ENCODE assay signal across 34 cellular contexts in the genomic region with DNA sequence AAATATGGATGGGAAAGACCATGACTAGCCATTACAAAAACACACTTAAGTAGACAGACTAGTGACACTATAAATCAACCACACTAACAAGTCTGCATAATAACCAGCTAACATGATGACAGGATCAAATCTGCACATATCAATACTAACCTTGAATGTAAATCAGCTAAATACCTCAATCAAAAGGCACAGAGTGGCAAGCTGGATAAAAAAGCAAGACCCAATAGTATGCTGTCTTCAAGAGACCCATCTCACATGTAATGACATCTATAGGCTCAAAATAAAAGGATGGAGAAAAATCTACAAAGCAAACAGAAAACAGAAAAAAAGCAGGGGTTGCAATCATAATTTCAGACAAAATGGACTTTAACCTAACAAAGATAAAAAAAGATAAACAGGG. TPM values are rescaled to one million over a fixed set of nuclear protein-coding genes. Genes with fewer than 3 reads are reported as not detected.
A peak's percentile ranks its signal among the peaks of the same experiment; 100 is the strongest.
DNase-seq lines count a peak whose midpoint lies in the region; ATAC-seq and TF ChIP-seq lines count a peak whose summit lies in the region.
"Had no signal": no experiment of that assay in that cellular context is flagged by ENCODE, and none has a peak within 500 bp of the region (broad histone marks: within the 10 kb centered on the region; RNA-seq: fewer than 3 reads in every experiment).

No MANE protein-coding gene starts in this region.

- H3K9ac ChIP-seq in Karpas-422 (ENCODE audit: low read length) (no peak overlapping the region), neural progenitor cell (no peak overlapping the region)
- H3K9ac ChIP-seq: BLaER1; BLaER1 treated with 17β-estradiol and CSF1 and Interleukin-3, amounts not matched to agents 10 nM and 100 nM had no signal

- H3K9me3 ChIP-seq in HEK293 (ENCODE audit: control insufficient read depth, insufficient read depth, low read depth, low read length): no peaks in the 10 kb centered on the region
- H3K9me3 ChIP-seq in Karpas-422 (ENCODE audit: low read length): no peaks in the 10 kb centered on the region
- H3K9me3 ChIP-seq in RWPE2 (ENCODE audit: severe bottlenecking): no peaks in the 10 kb centered on the region
- no peaks in the 10 kb centered on the region for H3K9me3 ChIP-seq in neural progenitor cell (ENCODE audit: low read depth)
- H3K9me3 ChIP-seq: BE2C had no signal

- H4K20me1 ChIP-seq in Karpas-422 (ENCODE audit: insufficient read depth, low read depth, low read length) (no peaks in the 10 kb centered on the region), neural progenitor cell (ENCODE audit: low read depth) (no peaks in the 10 kb centered on the region)
- H4K20me1 ChIP-seq: BLaER1; BLaER1 treated with 17β-estradiol and CSF1 and Interleukin-3, amounts not matched to agents 10 nM and 100 nM had no signal

- H3K9me3 Mint-ChIP-seq in neural progenitor cell: peaks cover 35% of the 10 kb centered on the region

- peaks cover 2% of the 10 kb centered on the region for H3K36me3 Mint-ChIP-seq in neural progenitor cell

- H3K36me3 ChIP-seq in HEK293 (ENCODE audit: control insufficient read depth in 2 of 2, insufficient read depth in 1 of 2, low read length in 2 of 2): no peaks in the 10 kb centered on the region
- no peaks in the 10 kb centered on the region for H3K36me3 ChIP-seq in Karpas-422 (ENCODE audit: insufficient read depth, low read length)
- H3K36me3 ChIP-seq in RWPE2 (ENCODE audit: low read depth): no peaks in the 10 kb centered on the region
- no peaks in the 10 kb centered on the region for H3K36me3 ChIP-seq in neural progenitor cell
- H3K36me3 ChIP-seq: BE2C had no signal

- H3K4me1 Mint-ChIP-seq in neural progenitor cell: no peaks in the 10 kb centered on the region
- H3K4me1 Mint-ChIP-seq: CD14-positive monocyte; CD8-positive, alpha-beta memory T cell had no signal

- H3K27me3 Mint-ChIP-seq in neural progenitor cell (ENCODE audit: insufficient read depth, low read depth): peaks cover 9% of the 10 kb centered on the region
- H3K27me3 Mint-ChIP-seq: B cell; CD4-positive, alpha-beta memory T cell; CD4-positive, alpha-beta T cell; CD8-positive, alpha-beta memory T cell had no signal

- H3K4me1 ChIP-seq in HEK293 (ENCODE audit: control insufficient read depth, insufficient read depth, low read length) (no peaks in the 10 kb centered on the region), Karpas-422 (ENCODE audit: low read length) (peaks cover 13% of the 10 kb centered on the region), RWPE2 (ENCODE audit: insufficient read depth, poor library complexity, severe bottlenecking) (peaks cover 17% of the 10 kb centered on the region), neural progenitor cell (no peaks in the 10 kb centered on the region)

- H3K4me2 ChIP-seq in Karpas-422 (ENCODE audit: low read depth, low read length, poor library complexity, severe bottlenecking) (no peak overlapping the region), neural progenitor cell (no peak overlapping the region)
- H3K4me2 ChIP-seq: BLaER1; BLaER1 treated with 17β-estradiol and CSF1 and Interleukin-3, amounts not matched to agents 10 nM and 100 nM had no signal

- no peaks in the 10 kb centered on the region for H3F3A ChIP-seq in neural progenitor cell (ENCODE audit: low read depth)

- TF ChIP-seq CTCF in HEK293 (tag by site-specific recombination; IDR thresholded peaks at IDR 0.05): no peak
- no peak for TF ChIP-seq CTCF in RWPE2 (IDR thresholded peaks at IDR 0.05; ENCODE audit: poor library complexity, severe bottlenecking)
- no peak for TF ChIP-seq CTCF in neural progenitor cell (IDR thresholded peaks at IDR 0.05)

- CTCF ChIA-PET in HEK293 (lab: Yijun Ruan, JAX): interaction anchor here (0.7 to 1.5 kb wide), 3 partner anchors 20 to 85 kb away, joined by 3 to 6 read pairs (median 3); a partner anchor contains a TSS

- H3K4me3 ChIP-seq in HEK293 (ENCODE audit: low read depth, low read length): no peak overlapping the region
- H3K4me3 ChIP-seq in Karpas-422 (ENCODE audit: low read length): no peak overlapping the region
- H3K4me3 ChIP-seq in RWPE2 (ENCODE audit: severe bottlenecking): no peak overlapping the region
- H3K4me3 ChIP-seq in neural progenitor cell: no peak overlapping the region
- H3K4me3 ChIP-seq: A549; BLaER1; BLaER1 treated with 17β-estradiol and CSF1 and Interleukin-3, amounts not matched to agents 10 nM and 100 nM had no signal

- ATAC-seq in RWPE2 (ENCODE audit: low read depth) (no peak), HG02870 (IDR thresholded peaks at IDR 0.05; ENCODE audit: unreplicated experiment) (no peak), HG03460 (IDR thresholded peaks at IDR 0.05; ENCODE audit: unreplicated experiment) (no peak)
- ATAC-seq: A549; CD8-positive, alpha-beta T cell had no signal

- H3K27me3 ChIP-seq in Karpas-422 (ENCODE audit: low read length) (no peaks in the 10 kb centered on the region), RWPE2 (ENCODE audit: insufficient read depth, poor library complexity, severe bottlenecking) (no peaks in the 10 kb centered on the region), neural progenitor cell (no peaks in the 10 kb centered on the region)
- H3K27me3 ChIP-seq: BE2C; BLaER1; BLaER1 treated with 17β-estradiol and CSF1 and Interleukin-3, amounts not matched to agents 10 nM and 100 nM had no signal

- H3K79me2 ChIP-seq in Karpas-422 (ENCODE audit: low read length) (no peaks in the 10 kb centered on the region), neural progenitor cell (ENCODE audit: low read depth) (no peaks in the 10 kb centered on the region)

- H2AFZ ChIP-seq in Karpas-422 (ENCODE audit: low read length) (no peak overlapping the region), neural progenitor cell (replicated peaks) (no peak overlapping the region)

- no peak overlapping the region for H3K4me3 Mint-ChIP-seq in neural progenitor cell
- H3K4me3 Mint-ChIP-seq: B cell; CD14-positive monocyte; CD4-positive, alpha-beta memory T cell; CD4-positive, alpha-beta T cell; CD4-positive, CD25-positive, alpha-beta regulatory T cell; CD8-positive, alpha-beta memory T cell; CD8-positive, alpha-beta T cell had no signal

- POLR2A ChIA-PET in HEK293 (lab: Yijun Ruan, JAX): interaction anchor here (0.5 kb wide), 1 partner anchor 59 kb away, joined by 5 read pairs; no protein-coding TSS in a partner anchor

- no peak overlapping the region for H3K27ac ChIP-seq in HEK293 (ENCODE audit: extremely low read depth, low read depth, low read length)
- H3K27ac ChIP-seq in Karpas-422 (ENCODE audit: low read length): no peak overlapping the region
- H3K27ac ChIP-seq in RWPE2 (ENCODE audit: poor library complexity, severe bottlenecking): peak overlapping the region; percentile 17
- no peak overlapping the region for H3K27ac ChIP-seq in neural progenitor cell
- H3K27ac ChIP-seq: 22Rv1; BLaER1; BLaER1 treated with 17β-estradiol and CSF1 and Interleukin-3, amounts not matched to agents 10 nM and 100 nM; C4-2B had no signal

- no peak overlapping the region for H3K27ac Mint-ChIP-seq in neural progenitor cell
- H3K27ac Mint-ChIP-seq: B cell; CD14-positive monocyte; CD4-positive, alpha-beta T cell; CD8-positive, alpha-beta memory T cell; CD8-positive, alpha-beta T cell had no signal

- peak; percentile 37 for DNase-seq in Karpas-422
- DNase-seq in RWPE2 (ENCODE audit: low spot score): no peak
- DNase-seq in neural progenitor cell (ENCODE audit: low spot score): no peak
- DNase-seq: 8988T; ACHN; AML-193; BE2C; C1 segment of cervical spinal cord; Caco-2; Calu3; CD4-positive, alpha-beta memory T cell; CD4-positive, alpha-beta T cell; CD4-positive, CD25-positive, alpha-beta regulatory T cell; CD8-positive, alpha-beta memory T cell; CD8-positive, alpha-beta T cell; COR-L47; DMS 273 treated with DMSO at 0.1 percent for 48 hours; DMS153; DMS53; DMS79; DMS79 treated with DMSO at 0.1 percent for 48 hours; DND-41; EL had no signal

- H3K9me2 ChIP-seq in Karpas-422 (replicated peaks; ENCODE audit: insufficient read depth, low read length): no peaks in the 10 kb centered on the region

TF ChIP-seq in HEK293, 187 proteins besides CTCF, POLR2A, EP300 and RAD21:
- no peak for TF ChIP-seq SCRT2 (tag by site-specific recombination; IDR thresholded peaks at IDR 0.05)
- peak; percentile 53; the same call in 1 of the 2 replicates for TF ChIP-seq ZNF558 (tag by site-specific recombination; IDR thresholded peaks at IDR 0.05)
- peak; percentile 68 for TF ChIP-seq SETDB1 (IDR thresholded peaks at IDR 0.05; ENCODE audit: insufficient read length, low read length)

RNA-seq across cellular contexts. Expression of a gene that starts 16.3 kb away (rescaled TPM):
- 2.1 TPM in 1 of 2 replicates, not detected in the other for total RNA-seq in Karpas-422 (2014; rRNA removed; shearing (Covaris generic); ENCODE audit: low replicate concordance)
- 0.21 and 0.43 TPM in 2 replicates for total RNA-seq in neural progenitor cell (ENCODE audit: low replicate concordance)
- total RNA-seq: A673; CD4-positive, alpha-beta memory T cell; CD4-positive, alpha-beta T cell; CD4-positive, CD25-positive, alpha-beta regulatory T cell; CD8-positive, alpha-beta T cell had no signal

RNA-seq across cellular contexts. Expression of a gene that starts 16.5 kb away (rescaled TPM):
- total RNA-seq in Karpas-422 (2014; rRNA removed; shearing (Covaris generic); ENCODE audit: low replicate concordance): 6.4 and 16.8 TPM in 2 replicates
- 27.1 and 31.2 TPM in 2 replicates for total RNA-seq in neural progenitor cell (ENCODE audit: low replicate concordance)

RNA-seq across cellular contexts. Expression of a gene that starts 22.2 kb away (rescaled TPM):
- total RNA-seq in Karpas-422 (2014; rRNA removed; shearing (Covaris generic); ENCODE audit: low replicate concordance): 3.4 and 13.5 TPM in 2 replicates
- 25.8 and 36.5 TPM in 2 replicates for total RNA-seq in neural progenitor cell (ENCODE audit: low replicate concordance)

RNA-seq across cellular contexts. Expression of a gene that starts 30.7 kb away (rescaled TPM):
- 181 and 285 TPM in 2 replicates for total RNA-seq in Karpas-422 (2014; rRNA removed; shearing (Covaris generic); ENCODE audit: low replicate concordance)
- 186 and 329 TPM in 2 replicates for total RNA-seq in neural progenitor cell (ENCODE audit: low replicate concordance)

RNA-seq across cellular contexts. Expression of a gene that starts 57.2 kb away (rescaled TPM):
- total RNA-seq in Karpas-422 (2014; rRNA removed; shearing (Covaris generic); ENCODE audit: low replicate concordance): 0.71 and 3.6 TPM in 2 replicates
- total RNA-seq in neural progenitor cell (ENCODE audit: low replicate concordance): 46.0 and 58.6 TPM in 2 replicates
